In the genomic region with DNA sequence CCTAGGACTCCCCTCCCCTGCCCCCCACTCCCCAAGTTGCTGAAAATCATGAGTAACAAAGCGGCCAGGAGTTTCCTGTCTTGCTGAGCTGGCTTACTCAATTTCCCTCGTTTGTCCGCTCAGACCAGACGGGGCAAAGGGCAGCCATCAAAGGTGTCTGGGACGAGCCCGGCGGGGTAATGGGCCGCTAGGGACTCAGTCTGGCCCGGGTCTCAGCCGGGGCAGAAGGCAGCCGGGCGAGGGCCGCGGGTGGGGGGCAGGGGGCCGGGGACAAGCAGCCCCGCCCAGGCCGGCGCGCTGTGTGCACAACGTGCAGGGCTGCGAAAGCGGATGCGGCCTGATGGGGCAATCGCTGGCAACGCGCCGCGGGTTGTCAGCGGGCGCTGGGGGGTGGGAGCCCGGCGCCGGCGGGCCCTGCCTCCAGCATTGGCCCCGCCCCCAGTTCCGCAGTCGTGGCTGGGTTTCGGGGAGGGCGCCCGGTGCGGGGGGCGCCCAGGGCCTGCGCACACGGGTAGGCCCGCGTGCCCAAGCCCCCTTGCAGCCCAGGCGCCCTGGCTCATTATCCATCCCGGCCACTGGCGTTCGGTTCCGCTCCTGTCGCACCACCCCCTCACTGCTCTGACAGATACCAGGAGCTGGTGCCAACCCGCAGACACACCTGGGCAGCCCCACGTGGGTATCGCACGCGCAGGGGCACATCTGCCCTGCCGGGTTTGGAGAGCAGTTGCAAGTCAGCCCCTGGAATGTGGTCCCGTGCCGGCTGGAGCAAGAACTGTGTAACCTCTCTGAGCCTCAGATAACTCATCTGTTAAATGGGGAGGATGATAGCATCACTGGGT, we compare ENCODE assay signal across 8 cellular contexts. TPM values are rescaled to one million over a fixed set of nuclear protein-coding genes. Genes with fewer than 3 reads are reported as not detected.
DNase-seq lines count a peak whose midpoint lies in the region; ATAC-seq and TF ChIP-seq lines count a peak whose summit lies in the region.

No MANE protein-coding gene starts in this region.

- intact Hi-C loops in colonic mucosa (cut with DNase I): loop anchor here (5.0 kb wide), 1 partner anchor 42 kb away; no protein-coding TSS in a partner anchor

- peak overlapping the region; percentile 30 for H3K4me3 ChIP-seq in colonic mucosa

- H3K27ac ChIP-seq in 22Rv1 (peak overlapping the region; percentile 44), colonic mucosa (peak overlapping the region; percentile 81)

- TF ChIP-seq CTCF in 22Rv1 (IDR thresholded peaks at IDR 0.05) (no peak), colonic mucosa (IDR thresholded peaks at IDR 0.05) (no peak)

- peak; percentile 74 for DNase-seq in NCI-H2171 (lab: John Stamatoyannopoulos, UW)
- DNase-seq in activated CD4-positive, alpha-beta T cell treated with anti-CD3 and anti-CD28 coated beads for 24 hours (ENCODE audit: low read depth in 2 of 2): peak; percentile 74 to 80
- peak; percentile 91 for DNase-seq in colonic mucosa
- DNase-seq in left lobe of liver (ENCODE audit: low spot score): peak; percentile 98
- DNase-seq in stimulated activated CD4-positive, alpha-beta T cell treated with anti-CD3 and anti-CD28 coated beads, Interleukin-2, amount 100 ng/mL, for 4 hours (ENCODE audit: low read depth): peak; percentile 81

- H3K9ac ChIP-seq in colonic mucosa (ENCODE audit: low read depth in 2 of 2, low read length in 2 of 2): peak overlapping the region; percentile 77 to 80

- peak; percentile 61 for ATAC-seq in GM18511 (IDR thresholded peaks at IDR 0.05; ENCODE audit: unreplicated experiment)
- ATAC-seq in HG02970 (IDR thresholded peaks at IDR 0.05; ENCODE audit: low FRiP score, unreplicated experiment): peak; percentile 47
- ATAC-seq in left lobe of liver: peak; percentile 74

- no peaks in the 10 kb centered on the region for H3K27me3 ChIP-seq in colonic mucosa

- no peaks in the 10 kb centered on the region for H3K9me3 ChIP-seq in colonic mucosa

- H3K4me1 ChIP-seq in colonic mucosa: peaks cover 33% of the 10 kb centered on the region

- H3K36me3 ChIP-seq in colonic mucosa: no peaks in the 10 kb centered on the region

RNA-seq across cellular contexts. Expression of gene DNAJB12, which starts 35.1 kb away (rescaled TPM):
- total RNA-seq in colonic mucosa (10 to 100 TPM; 29.4 to 37.9 TPM), left lobe of liver (20.4 TPM)

RNA-seq across cellular contexts. Expression of gene DDIT4, which starts 45.9 kb away (rescaled TPM):
- 100 to 1,000 TPM in 1 of 2 donors, 10 to 100 TPM in 1; 45.5 to 147 TPM for total RNA-seq in colonic mucosa
- total RNA-seq in left lobe of liver: 162 TPM

Comparison
In these comparisons a context has a peak if more than half of its experiments do, and no peak if none do; other contexts are left out.
1. Peak in every context shown above with its lines: DNase-seq, ATAC-seq, H3K4me3 ChIP-seq and H3K27ac ChIP-seq.